ENCODE assay signal across 13 cellular contexts in the genomic region with DNA sequence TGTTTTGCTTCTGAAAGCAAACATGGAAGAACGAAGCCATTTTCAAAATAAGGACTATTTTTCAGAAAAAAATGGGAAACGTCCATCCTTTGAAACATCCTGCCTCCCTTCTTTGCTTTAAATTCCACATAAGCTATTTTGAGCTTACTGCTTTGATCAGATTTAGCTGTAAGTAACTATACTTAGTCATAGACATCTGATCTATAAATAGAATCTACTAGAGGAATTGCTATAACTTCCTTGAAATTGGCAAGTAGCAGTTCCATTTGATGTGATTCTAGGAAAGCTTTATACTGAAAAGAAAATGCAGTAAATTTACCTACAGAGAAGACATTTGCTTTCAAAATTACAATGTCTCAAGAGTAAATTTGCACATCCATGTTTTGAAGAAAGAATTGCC.
DNase-seq lines count a peak whose midpoint lies in the region; ATAC-seq and FAIRE-seq lines count a peak whose summit lies in the region.
"Had no signal": no experiment of that assay in that cellular context is flagged by ENCODE, and none has a peak within 500 bp of the region (broad histone marks: within the 10 kb centered on the region; RNA-seq: fewer than 3 reads in every experiment).

No MANE protein-coding gene starts in this region.

- no peak overlapping the region for H3K9ac ChIP-seq in adipocyte (ENCODE audit: low read length)

- H3K36me3 ChIP-seq in adipocyte (ENCODE audit: control insufficient read depth, insufficient read depth, low read length, severe bottlenecking): no peaks in the 10 kb centered on the region
- H3K36me3 ChIP-seq: tibial artery had no signal

- no peak for ATAC-seq in HG03460 (IDR thresholded peaks at IDR 0.05; ENCODE audit: unreplicated experiment)
- ATAC-seq: naive thymus-derived CD8-positive, alpha-beta T cell had no signal

- DNase-seq in EH (ENCODE audit: low read depth) (peak; percentile 65), LHCN-M2 (ENCODE audit: low read depth) (peak; percentile 9), adipocyte (ENCODE audit: low read depth) (peak; percentile 46), kidney tubule cell (ENCODE audit: low spot score) (peak; percentile 20), NCI-H2171 (lab: John Stamatoyannopoulos, UW) (no peak), GM19239 (ENCODE audit: insufficient read length, low spot score) (no peak)
- DNase-seq: activated CD8-positive, alpha-beta memory T cell treated with anti-CD3 and anti-CD28 coated beads, Interleukin-2, amount 50 U/mL, for 48 hours; CD4-positive, alpha-beta memory T cell; hippocampal formation; naive thymus-derived CD8-positive, alpha-beta T cell; NCI-H1048; tibial artery had no signal

- no peak for FAIRE-seq in GM19239 (lab: Jason Lieb, UNC)

- no peaks in the 10 kb centered on the region for H3K27me3 ChIP-seq in adipocyte (replicated peaks; ENCODE audit: control insufficient read depth, insufficient read depth, low read length)
- H3K27me3 ChIP-seq: tibial artery had no signal

- H3K4me1 ChIP-seq in adipocyte (ENCODE audit: control insufficient read depth, insufficient read depth, low read length): peaks cover 35% of the 10 kb centered on the region

- peaks cover 4% of the 10 kb centered on the region for H3K9me3 ChIP-seq in adipocyte (ENCODE audit: control insufficient read depth, low read length)
- H3K9me3 ChIP-seq: tibial artery had no signal

- no peak overlapping the region for H3K4me3 ChIP-seq in adipocyte (ENCODE audit: low read length)
- H3K4me3 ChIP-seq: tibial artery had no signal

Comparison
In these comparisons a context has a peak if more than half of its experiments do, and no peak if none do; other contexts are left out.
1. DNase-seq: peak in EH (single experiment), LHCN-M2 (single experiment), adipocyte (single experiment) and kidney tubule cell (single experiment); none in NCI-H2171 (single experiment) and GM19239 (single experiment).